12 cellular contexts compared by ENCODE assay signal in the genomic region with DNA sequence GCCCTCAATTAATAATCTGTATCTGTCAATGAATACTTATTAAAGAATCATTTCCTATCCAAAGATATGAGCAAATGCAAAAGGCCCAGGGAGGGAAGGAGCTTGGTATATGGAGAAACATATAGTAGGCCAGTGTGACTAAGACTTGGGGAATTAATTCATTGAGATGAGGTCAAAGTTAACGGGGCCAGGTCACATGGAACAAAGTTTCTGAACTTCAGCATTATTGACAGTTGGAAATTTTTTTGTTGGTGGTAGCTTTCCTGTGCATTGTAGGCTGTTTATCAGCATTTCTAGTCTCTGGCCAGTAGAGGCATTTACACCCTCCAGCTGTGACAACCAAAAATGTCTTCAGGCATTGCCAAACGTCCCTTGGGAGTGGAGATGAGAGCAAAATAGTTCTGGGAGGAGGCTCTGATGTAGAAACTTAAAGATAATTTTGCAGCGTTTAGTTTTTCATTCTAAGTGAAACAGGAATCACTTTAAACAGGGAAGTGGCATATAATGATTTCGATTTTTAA.
A peak's percentile ranks its signal among the peaks of the same experiment; 100 is the strongest.
DNase-seq lines count a peak whose midpoint lies in the region; ATAC-seq and TF ChIP-seq lines count a peak whose summit lies in the region.
"Had no signal": no experiment of that assay in that cellular context is flagged by ENCODE, and none has a peak within 500 bp of the region (broad histone marks: within the 10 kb centered on the region; RNA-seq: fewer than 3 reads in every experiment).

No MANE protein-coding gene starts in this region.

- no peaks in the 10 kb centered on the region for H3K36me3 Mint-ChIP-seq in activated T-helper 2 cell treated with anti-CD3 and anti-CD28 coated beads, Interferon-gamma antibody, Interleukin-2, Interleukin-4, amounts not matched to agents 10 μg/mL and 5 μg/mL and 100 μg/mL, durations not matched to agents 14 hours and 24 hours and 36 hours (ENCODE audit: low read depth)
- H3K36me3 Mint-ChIP-seq: activated naive CD8-positive, alpha-beta T cell treated with anti-CD3 and anti-CD28 coated beads, Interleukin-2, amount 10 ng/mL, durations not matched to agents 7 days and 5 days had no signal

- H3K27ac ChIP-seq in mesenchymal stem cell (ENCODE audit: low read length, poor library complexity, severe bottlenecking) = no peak overlapping the region
- H3K27ac ChIP-seq: upper lobe of right lung had no signal

- no peaks in the 10 kb centered on the region for H3K4me1 Mint-ChIP-seq in activated T-helper 2 cell treated with anti-CD3 and anti-CD28 coated beads, Interferon-gamma antibody, Interleukin-2, Interleukin-4, amounts not matched to agents 10 μg/mL and 5 μg/mL and 100 μg/mL, durations not matched to agents 14 hours and 24 hours and 36 hours (ENCODE audit: low read depth)

- H2AK5ac ChIP-seq in mesenchymal stem cell (ENCODE audit: low read length, severe bottlenecking) = no peak overlapping the region

- no peak overlapping the region for H2BK120ac ChIP-seq in mesenchymal stem cell (ENCODE audit: low read depth, low read length)

- no peaks in the 10 kb centered on the region for H3K36me3 ChIP-seq in mesenchymal stem cell (ENCODE audit: control insufficient read depth in 1 of 2, insufficient read depth in 2 of 2, low read depth in 1 of 2, low read length in 2 of 2)
- H3K36me3 ChIP-seq: upper lobe of right lung had no signal

- H3K4me1 ChIP-seq in mesenchymal stem cell (ENCODE audit: control insufficient read depth, insufficient read depth, low read depth, low read length) = no peaks in the 10 kb centered on the region
- H3K4me1 ChIP-seq: upper lobe of right lung had no signal

- H2BK12ac ChIP-seq in mesenchymal stem cell (ENCODE audit: low read length in 2 of 2) = no peak overlapping the region

- H2BK5ac ChIP-seq in mesenchymal stem cell (ENCODE audit: low read depth, low read length, poor library complexity, severe bottlenecking) = no peak overlapping the region

- intact Hi-C loops in activated T-helper 2 cell treated with anti-CD3 and anti-CD28 coated beads, Interferon-gamma antibody, Interleukin-2, Interleukin-4, amounts not matched to agents 10 μg/mL and 5 μg/mL and 100 μg/mL, durations not matched to agents 14 hours and 24 hours and 36 hours (cut with micrococcal nuclease) = no loop called here

- H3K27ac Mint-ChIP-seq in activated T-helper 2 cell treated with anti-CD3 and anti-CD28 coated beads, Interferon-gamma antibody, Interleukin-2, Interleukin-4, amounts not matched to agents 10 μg/mL and 5 μg/mL and 100 μg/mL, durations not matched to agents 14 hours and 24 hours and 36 hours = no peak overlapping the region
- H3K27ac Mint-ChIP-seq: activated naive CD8-positive, alpha-beta T cell treated with anti-CD3 and anti-CD28 coated beads, Interleukin-2, amount 10 ng/mL, durations not matched to agents 7 days and 5 days; CD4-positive, alpha-beta T cell had no signal

- H3K9me3 ChIP-seq in mesenchymal stem cell (ENCODE audit: control insufficient read depth, low read length) = no peaks in the 10 kb centered on the region
- H3K9me3 ChIP-seq: upper lobe of right lung had no signal

- no peaks in the 10 kb centered on the region for H3K27me3 Mint-ChIP-seq in activated T-helper 2 cell treated with anti-CD3 and anti-CD28 coated beads, Interferon-gamma antibody, Interleukin-2, Interleukin-4, amounts not matched to agents 10 μg/mL and 5 μg/mL and 100 μg/mL, durations not matched to agents 14 hours and 24 hours and 36 hours (ENCODE audit: low read depth)
- H3K27me3 Mint-ChIP-seq: activated naive CD8-positive, alpha-beta T cell treated with anti-CD3 and anti-CD28 coated beads, Interleukin-2, amount 10 ng/mL, durations not matched to agents 7 days and 5 days; CD4-positive, alpha-beta T cell had no signal

- peak; percentile 54 for ATAC-seq in HG02678 (IDR thresholded peaks at IDR 0.05; ENCODE audit: unreplicated experiment)
- ATAC-seq: upper lobe of right lung had no signal

- H3K27me3 ChIP-seq in mesenchymal stem cell (ENCODE audit: control insufficient read depth in 1 of 2, insufficient read depth in 1 of 2, low read length in 2 of 2) = no peaks in the 10 kb centered on the region
- H3K27me3 ChIP-seq: upper lobe of right lung had no signal

- H3K9me3 Mint-ChIP-seq in activated T-helper 2 cell treated with anti-CD3 and anti-CD28 coated beads, Interferon-gamma antibody, Interleukin-2, Interleukin-4, amounts not matched to agents 10 μg/mL and 5 μg/mL and 100 μg/mL, durations not matched to agents 14 hours and 24 hours and 36 hours = no peaks in the 10 kb centered on the region
- H3K9me3 Mint-ChIP-seq: activated naive CD8-positive, alpha-beta T cell treated with anti-CD3 and anti-CD28 coated beads, Interleukin-2, amount 10 ng/mL, durations not matched to agents 7 days and 5 days; CD4-positive, alpha-beta T cell had no signal

- 67% methylated on average over 4 of the region's 4 CpGs for WGBS in mesenchymal stem cell

- H3K4me2 ChIP-seq in mesenchymal stem cell (ENCODE audit: low read length, poor library complexity, severe bottlenecking) = no peak overlapping the region

- no peak overlapping the region for H3K18ac ChIP-seq in mesenchymal stem cell (ENCODE audit: low read depth in 1 of 2, low read length in 2 of 2)

- H3K4ac ChIP-seq in mesenchymal stem cell (ENCODE audit: low read depth in 1 of 2, low read length in 2 of 2) = no peak overlapping the region

- H2BK15ac ChIP-seq in mesenchymal stem cell (ENCODE audit: low read depth, poor library complexity, severe bottlenecking) = no peak overlapping the region

- no peak overlapping the region for H3K23ac ChIP-seq in mesenchymal stem cell (ENCODE audit: low read length in 2 of 2)

- H3K4me3 ChIP-seq in mesenchymal stem cell (ENCODE audit: insufficient read depth in 1 of 2, low read depth in 1 of 2, low read length in 2 of 2) = no peak overlapping the region
- H3K4me3 ChIP-seq: upper lobe of right lung had no signal

- no peak overlapping the region for H4K8ac ChIP-seq in mesenchymal stem cell (ENCODE audit: low read length)

- TF ChIP-seq CTCF in GM12873 (IDR thresholded peaks at IDR 0.05; ENCODE audit: insufficient read depth, low read depth, low read length, missing control alignments) = peak; percentile 27

- H3K4me3 Mint-ChIP-seq in activated T-helper 2 cell treated with anti-CD3 and anti-CD28 coated beads, Interferon-gamma antibody, Interleukin-2, Interleukin-4, amounts not matched to agents 10 μg/mL and 5 μg/mL and 100 μg/mL, durations not matched to agents 14 hours and 24 hours and 36 hours (ENCODE audit: low read depth) = no peak overlapping the region
- H3K4me3 Mint-ChIP-seq: activated naive CD8-positive, alpha-beta T cell treated with anti-CD3 and anti-CD28 coated beads, Interleukin-2, amount 10 ng/mL, durations not matched to agents 7 days and 5 days; CD4-positive, alpha-beta T cell had no signal

- no peaks in the 10 kb centered on the region for H3K79me1 ChIP-seq in mesenchymal stem cell (replicated peaks; ENCODE audit: low read length, poor library complexity, severe bottlenecking)

- no peak overlapping the region for H2AFZ ChIP-seq in mesenchymal stem cell (ENCODE audit: low read depth, low read length)

- no peak overlapping the region for H4K91ac ChIP-seq in mesenchymal stem cell (ENCODE audit: low read length)

- no peak overlapping the region for H3K14ac ChIP-seq in mesenchymal stem cell (ENCODE audit: low read length in 2 of 2)

- peak; percentile 16 for DNase-seq in RKO (ENCODE audit: low spot score)
- DNase-seq in mesenchymal stem cell = peak; percentile 19
- DNase-seq in midbrain (lab: John Stamatoyannopoulos, UW) = no peak
- no peak for DNase-seq in activated T-helper 2 cell treated with anti-CD3 and anti-CD28 coated beads, Interferon-gamma antibody, Interleukin-2, Interleukin-4, amounts not matched to agents 10 μg/mL and 5 μg/mL and 100 μg/mL, durations not matched to agents 14 hours and 24 hours and 36 hours (ENCODE audit: low spot score)
- DNase-seq in putamen (ENCODE audit: low spot score) = no peak
- no peak for DNase-seq in nucleus accumbens (lab: John Stamatoyannopoulos, UW)
- DNase-seq: activated naive CD8-positive, alpha-beta T cell treated with anti-CD3 and anti-CD28 coated beads, Interleukin-2, amount 10 ng/mL, durations not matched to agents 7 days and 5 days; CD4-positive, alpha-beta T cell; NCI-H1048; upper lobe of right lung had no signal

- no peak overlapping the region for H3K9ac ChIP-seq in mesenchymal stem cell (ENCODE audit: low read length)

Comparison
In these comparisons a context has a peak if more than half of its experiments do, and no peak if none do; other contexts are left out.
1. DNase-seq: peak in RKO (single experiment) and mesenchymal stem cell (single experiment); none in midbrain (single experiment), activated T-helper 2 cell treated with anti-CD3 and anti-CD28 coated beads, Interferon-gamma antibody, Interleukin-2, Interleukin-4, amounts not matched to agents 10 μg/mL and 5 μg/mL and 100 μg/mL, durations not matched to agents 14 hours and 24 hours and 36 hours (single experiment), putamen (single experiment) and nucleus accumbens (0 of 56).